Comparison of ENCODE assay signal across 8 cellular contexts in genomic region chr17:18183334-18184142, GRCh38.
DNase-seq lines count a peak whose midpoint lies in the region; ATAC-seq lines count a peak whose summit lies in the region.

ALKBH5 (plus strand) TSS chr17:18183828; CDS start chr17:18184244, 416 bp downstream.

- no peaks in the 10 kb centered on the region for H3K27me3 Mint-ChIP-seq in central memory CD8-positive, alpha-beta T cell

- DNase-seq in AML-193 (lab: John Stamatoyannopoulos, UW): peak; percentile 85 to 89
- peak; percentile 96 to 99 for DNase-seq in NCI-H446 (lab: John Stamatoyannopoulos, UW)
- peak; percentile 94 for DNase-seq in activated CD4-positive, CD25-positive, alpha-beta regulatory T cell treated with anti-CD3 and anti-CD28 coated beads, Interleukin-2, amount 50 U/mL, for 16 hours (ENCODE audit: low read depth, low spot score)
- peak; percentile 97 to 98 for DNase-seq in central memory CD8-positive, alpha-beta T cell (ENCODE audit: low spot score in 2 of 2)
- peak; percentile 100 for DNase-seq in iris pigment epithelial cell (ENCODE audit: low read depth)
- DNase-seq in stimulated activated CD4-positive, alpha-beta T cell treated with anti-CD3 and anti-CD28 coated beads, Interleukin-12 subunit alpha, Interleukin-12 subunit beta, amount 100 ng/mL, for 24 hours (ENCODE audit: low read depth in 2 of 2): peak; percentile 93

- peaks cover 22% of the 10 kb centered on the region for H3K36me3 Mint-ChIP-seq in central memory CD8-positive, alpha-beta T cell (ENCODE audit: insufficient read depth)

- H3K9me3 Mint-ChIP-seq in central memory CD8-positive, alpha-beta T cell: no peaks in the 10 kb centered on the region

- ATAC-seq in GM19035 (IDR thresholded peaks at IDR 0.05; ENCODE audit: unreplicated experiment): peak; percentile 83
- ATAC-seq in HG03354 (IDR thresholded peaks at IDR 0.05; ENCODE audit: poor library complexity, severe bottlenecking, unreplicated experiment): peak; percentile 85
- peak; percentile 86 for ATAC-seq in central memory CD8-positive, alpha-beta T cell (replicated peaks; ENCODE audit: extremely low read depth, poor library complexity, severe bottlenecking)

- peak within 1 kb of the TSS; percentile 87 for H3K4me3 Mint-ChIP-seq in central memory CD8-positive, alpha-beta T cell

- peaks cover 51% of the 10 kb centered on the region for H3K4me1 Mint-ChIP-seq in central memory CD8-positive, alpha-beta T cell

- H3K27ac Mint-ChIP-seq in central memory CD8-positive, alpha-beta T cell (ENCODE audit: low read depth): peak within 1 kb of the TSS; percentile 92

Comparison
In these comparisons a context has a peak if more than half of its experiments do, and no peak if none do; other contexts are left out.
1. Peak in every context shown above with its lines: DNase-seq and ATAC-seq.